In the genomic region with DNA sequence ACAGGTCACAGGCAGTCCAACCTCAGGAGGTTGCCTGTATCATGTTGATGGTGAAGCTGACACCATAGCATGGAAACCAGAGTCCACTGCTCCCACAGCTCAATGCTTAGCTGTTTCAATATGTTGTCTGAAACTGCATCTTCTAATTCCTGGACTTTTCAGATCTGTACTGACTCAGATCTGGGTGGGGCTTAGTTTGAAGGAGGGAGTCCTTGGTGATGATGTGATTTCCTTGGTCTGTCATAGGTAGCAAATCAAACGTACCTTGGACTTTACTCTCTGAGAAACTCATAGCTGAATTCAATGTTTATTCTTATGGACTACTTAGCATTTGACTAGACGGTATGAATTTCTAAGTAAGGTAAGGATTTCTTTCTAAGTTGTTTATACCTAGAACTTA, we compare ENCODE assay signal across 9 cellular contexts. TPM values are rescaled to one million over a fixed set of nuclear protein-coding genes. Genes with fewer than 3 reads are reported as not detected.
DNase-seq lines count a peak whose midpoint lies in the region; ATAC-seq, FAIRE-seq and TF ChIP-seq lines count a peak whose summit lies in the region.
"Had no signal": no experiment of that assay in that cellular context is flagged by ENCODE, and none has a peak within 500 bp of the region (broad histone marks: within the 10 kb centered on the region; RNA-seq: fewer than 3 reads in every experiment).

A gene with protein sequence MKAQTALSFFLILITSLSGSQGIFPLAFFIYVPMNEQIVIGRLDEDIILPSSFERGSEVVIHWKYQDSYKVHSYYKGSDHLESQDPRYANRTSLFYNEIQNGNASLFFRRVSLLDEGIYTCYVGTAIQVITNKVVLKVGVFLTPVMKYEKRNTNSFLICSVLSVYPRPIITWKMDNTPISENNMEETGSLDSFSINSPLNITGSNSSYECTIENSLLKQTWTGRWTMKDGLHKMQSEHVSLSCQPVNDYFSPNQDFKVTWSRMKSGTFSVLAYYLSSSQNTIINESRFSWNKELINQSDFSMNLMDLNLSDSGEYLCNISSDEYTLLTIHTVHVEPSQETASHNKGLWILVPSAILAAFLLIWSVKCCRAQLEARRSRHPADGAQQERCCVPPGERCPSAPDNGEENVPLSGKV (plus strand): TSS at position 310 of the 400 bp plus-strand sequence. CDS start 55,266 bp downstream, outside the sequence.

- H3K4me3 Mint-ChIP-seq in activated T-helper 17 cell treated with anti-CD3 and anti-CD28 coated beads, Interleukin-2, amount 50 U/mL, for 72 hours, result no peak within 1 kb of the TSS

- no peaks in the 10 kb centered on the region for H3F3A ChIP-seq in smooth muscle cell (ENCODE audit: low read depth)

- ATAC-seq in HG02870 (IDR thresholded peaks at IDR 0.05; ENCODE audit: unreplicated experiment) (peak; percentile 54), left cardiac atrium (no peak)
- peak; percentile 77 for ATAC-seq in activated T-helper 17 cell treated with anti-CD3 and anti-CD28 coated beads, Interleukin-2, amount 50 U/mL, for 72 hours (replicated peaks)

- H3K4me3 ChIP-seq in smooth muscle cell (peak within 1 kb of the TSS; percentile 35), neuronal stem cell (ENCODE audit: low read length in 2 of 2) (no peak within 1 kb of the TSS)
- H3K4me3 ChIP-seq: suprapubic skin had no signal

- H3K27ac Mint-ChIP-seq in activated T-helper 17 cell treated with anti-CD3 and anti-CD28 coated beads, Interleukin-2, amount 50 U/mL, for 72 hours, result peak within 1 kb of the TSS; percentile 44

- H3K4me2 ChIP-seq in smooth muscle cell (no peak within 1 kb of the TSS), neuronal stem cell (ENCODE audit: insufficient read depth, low read length, poor library complexity, severe bottlenecking) (no peak within 1 kb of the TSS)

- H3K27me3 Mint-ChIP-seq in activated T-helper 17 cell treated with anti-CD3 and anti-CD28 coated beads, Interleukin-2, amount 50 U/mL, for 72 hours, result peaks cover 3% of the 10 kb centered on the region

- no peak within 1 kb of the TSS for H3K18ac ChIP-seq in neuronal stem cell (ENCODE audit: low read length)

- H3K4ac ChIP-seq in neuronal stem cell (ENCODE audit: low read length), result no peak within 1 kb of the TSS

- H3K27ac ChIP-seq in smooth muscle cell (ENCODE audit: low read depth) (no peak within 1 kb of the TSS), neuronal stem cell (replicated peaks; ENCODE audit: low read length) (no peak within 1 kb of the TSS)
- H3K27ac ChIP-seq: suprapubic skin had no signal

- no peak within 1 kb of the TSS for H2BK120ac ChIP-seq in neuronal stem cell (ENCODE audit: low read depth, low read length)

- H2BK15ac ChIP-seq in neuronal stem cell (ENCODE audit: low read length), result no peak within 1 kb of the TSS

- DNase-seq in activated CD4-positive, alpha-beta T cell treated with anti-CD3 and anti-CD28 coated beads for 48 hours, result peak; percentile 41
- no peak for DNase-seq in activated CD4-positive, alpha-beta T cell treated with anti-CD3 and anti-CD28 coated beads, Interleukin-2, amount 50 U/mL, for 4 hours
- DNase-seq in smooth muscle cell (lab: John Stamatoyannopoulos, UW; ENCODE audit: unreplicated experiment) (no peak), left cardiac atrium (no peak), frontal cortex (ENCODE audit: low spot score in 2 of 2) (no peak), neuronal stem cell (ENCODE audit: low spot score) (no peak)

- no peak for FAIRE-seq in frontal cortex (lab: Jason Lieb, UNC)

- H2BK5ac ChIP-seq in neuronal stem cell (ENCODE audit: low read length), result no peak within 1 kb of the TSS

- H3K79me2 ChIP-seq in smooth muscle cell (ENCODE audit: low read depth), result no peaks in the 10 kb centered on the region

- intact Hi-C loops in left cardiac atrium (cut with DNase I), result no loop called here

- no peak within 1 kb of the TSS for H4K91ac ChIP-seq in neuronal stem cell (ENCODE audit: low read depth, low read length, poor library complexity)

- H3K36me3 Mint-ChIP-seq in activated T-helper 17 cell treated with anti-CD3 and anti-CD28 coated beads, Interleukin-2, amount 50 U/mL, for 72 hours (ENCODE audit: low read depth), result no peaks in the 10 kb centered on the region

- H3K14ac ChIP-seq in neuronal stem cell (ENCODE audit: low read length), result no peak within 1 kb of the TSS

- no peak within 1 kb of the TSS for H3K23ac ChIP-seq in neuronal stem cell (ENCODE audit: low read depth, low read length, poor library complexity)

- no peak within 1 kb of the TSS for H2AK5ac ChIP-seq in neuronal stem cell (ENCODE audit: low read depth, low read length)

- H3K27me3 ChIP-seq in smooth muscle cell (ENCODE audit: low read depth) (no peaks in the 10 kb centered on the region), neuronal stem cell (ENCODE audit: control insufficient read depth in 3 of 3, insufficient read depth in 3 of 3, low read depth in 1 of 3, low read length in 3 of 3) (no peaks in the 10 kb centered on the region)
- H3K27me3 ChIP-seq: suprapubic skin had no signal

- H2BK12ac ChIP-seq in neuronal stem cell (ENCODE audit: low read length), result no peak within 1 kb of the TSS

- TF ChIP-seq CTCF in smooth muscle cell (IDR thresholded peaks at IDR 0.05; ENCODE audit: borderline replicate concordance, insufficient read depth, poor library complexity, severe bottlenecking), result no peak

- no peaks in the 10 kb centered on the region for H3K9me3 Mint-ChIP-seq in activated T-helper 17 cell treated with anti-CD3 and anti-CD28 coated beads, Interleukin-2, amount 50 U/mL, for 72 hours

- H3K4me1 ChIP-seq in smooth muscle cell (ENCODE audit: low read depth), result no peaks in the 10 kb centered on the region
- H3K4me1 ChIP-seq in neuronal stem cell (ENCODE audit: control insufficient read depth in 2 of 2, insufficient read depth in 1 of 2, low read depth in 1 of 2, low read length in 2 of 2), result peaks cover 0 to 3% of the 10 kb centered on the region in 2 donors
- H3K4me1 ChIP-seq: suprapubic skin had no signal

- H3K9me3 ChIP-seq in smooth muscle cell (replicated peaks; ENCODE audit: low read depth), result no peaks in the 10 kb centered on the region
- H3K9me3 ChIP-seq in neuronal stem cell (replicated peaks in 1 of 2; ENCODE audit: control insufficient read depth in 2 of 2, insufficient read depth in 1 of 2, low read depth in 1 of 2, low read length in 2 of 2), result no peaks in the 10 kb centered on the region
- H3K9me3 ChIP-seq: suprapubic skin had no signal

- H2AFZ ChIP-seq in smooth muscle cell (ENCODE audit: low read depth), result no peak within 1 kb of the TSS
- no peak within 1 kb of the TSS for H2AFZ ChIP-seq in neuronal stem cell (ENCODE audit: low read length)

- no peaks in the 10 kb centered on the region for H3K79me1 ChIP-seq in neuronal stem cell (ENCODE audit: low read depth, low read length)

- no peaks in the 10 kb centered on the region for H4K20me1 ChIP-seq in smooth muscle cell (ENCODE audit: low read depth)

- no peak within 1 kb of the TSS for H4K8ac ChIP-seq in neuronal stem cell (ENCODE audit: low read depth, low read length)

- 91% methylated on average over 2 of the region's 2 CpGs for WGBS in smooth muscle cell (ENCODE audit: low lambda C conversion rate)
- WGBS in neuronal stem cell (ENCODE audit: extremely low coverage in 2 of 2, insufficient read length in 2 of 2, insufficient replicate concordance in 1 of 2), 2 donors, result no CpG with 5 or more reads among the region's 2 CpGs

- H3K9ac ChIP-seq in smooth muscle cell (ENCODE audit: low read depth) (no peak within 1 kb of the TSS), neuronal stem cell (ENCODE audit: low read depth, low read length, poor library complexity) (no peak within 1 kb of the TSS)

- H3K4me1 Mint-ChIP-seq in activated T-helper 17 cell treated with anti-CD3 and anti-CD28 coated beads, Interleukin-2, amount 50 U/mL, for 72 hours, result peaks cover 48% of the 10 kb centered on the region

- no peaks in the 10 kb centered on the region for H3K36me3 ChIP-seq in smooth muscle cell (ENCODE audit: low read depth)
- H3K36me3 ChIP-seq in neuronal stem cell (replicated peaks in 1 of 2; ENCODE audit: control insufficient read depth in 2 of 2, insufficient read depth in 2 of 2, low read length in 2 of 2), result no peaks in the 10 kb centered on the region
- H3K36me3 ChIP-seq: suprapubic skin had no signal

RNA-seq across cellular contexts. Expression of the gene that starts here (rescaled TPM):
- 1 to 10 TPM; 1.3 to 2.0 TPM for total RNA-seq in activated T-helper 17 cell treated with anti-CD3 and anti-CD28 coated beads, Interleukin-2, amount 50 U/mL, for 72 hours
- total RNA-seq in smooth muscle cell, result not detected in 2 replicates
- polyA plus RNA-seq in smooth muscle cell, result not detected in 2 replicates
- not detected for total RNA-seq in left cardiac atrium
- not detected for total RNA-seq in frontal cortex
- polyA plus RNA-seq in neuronal stem cell (2013, experiment 1 of 2), result not detected
- 0.01 TPM for polyA plus RNA-seq in neuronal stem cell (2013, experiment 2 of 2)
- total RNA-seq: suprapubic skin had no signal

Comparison
In these comparisons a context has a peak if more than half of its experiments do, and no peak if none do; other contexts are left out.
1. ATAC-seq: peak in HG02870 (single experiment) and activated T-helper 17 cell treated with anti-CD3 and anti-CD28 coated beads, Interleukin-2, amount 50 U/mL, for 72 hours (single experiment); none in left cardiac atrium (0 of 2).